Comparison of ENCODE assay signal across 8 cellular contexts in genomic region chr12:110102255-110102654, GRCh38. TPM values are rescaled to one million over a fixed set of nuclear protein-coding genes. Genes with fewer than 3 reads are reported as not detected.
DNase-seq lines count a peak whose midpoint lies in the region; ATAC-seq and TF ChIP-seq lines count a peak whose summit lies in the region.

No MANE protein-coding gene starts in this region.

- no peaks in the 10 kb centered on the region for H3K9me3 Mint-ChIP-seq in CD4-positive, CD25-positive, alpha-beta regulatory T cell
- H3K9me3 Mint-ChIP-seq in GM23338, result no peaks in the 10 kb centered on the region

- peaks cover 6 to 14% (median 8%) of the 10 kb centered on the region in 4 donors for H3K4me1 Mint-ChIP-seq in CD4-positive, CD25-positive, alpha-beta regulatory T cell
- peaks cover 5% of the 10 kb centered on the region for H3K4me1 Mint-ChIP-seq in GM23338

- H3K36me3 ChIP-seq in CD4-positive, CD25-positive, alpha-beta regulatory T cell (ENCODE audit: control insufficient read depth, insufficient read depth, low read length), result no peaks in the 10 kb centered on the region
- H3K36me3 ChIP-seq in GM23338 (ENCODE audit: insufficient read depth), result no peaks in the 10 kb centered on the region

- H2AFZ ChIP-seq in GM23338, result no peak overlapping the region

- no peaks in the 10 kb centered on the region for H3K9me3 ChIP-seq in CD4-positive, CD25-positive, alpha-beta regulatory T cell (ENCODE audit: control insufficient read depth in 2 of 2, low read length in 2 of 2)

- H3K27ac ChIP-seq in CD4-positive, CD25-positive, alpha-beta regulatory T cell (ENCODE audit: insufficient read depth, low read length, poor library complexity, severe bottlenecking), result no peak overlapping the region
- H3K27ac ChIP-seq in GM23338 (ENCODE audit: low read depth), result no peak overlapping the region

- peak in 1 of 2 donors; percentile 29 for ATAC-seq in CD4-positive, CD25-positive, alpha-beta regulatory T cell (ENCODE audit: low read depth in 2 of 2)
- ATAC-seq in GM23338, result peak; percentile 91
- ATAC-seq in left cardiac atrium, result peak; percentile 58 to 74
- no peak for ATAC-seq in GM19324 (IDR thresholded peaks at IDR 0.05; ENCODE audit: low FRiP score, unreplicated experiment)

- peaks cover 3% of the 10 kb centered on the region for H3K4me1 ChIP-seq in CD4-positive, CD25-positive, alpha-beta regulatory T cell (ENCODE audit: control insufficient read depth, insufficient read depth, low read length, poor library complexity, severe bottlenecking)
- no peaks in the 10 kb centered on the region for H3K4me1 ChIP-seq in GM23338 (ENCODE audit: insufficient read depth)

- no peak for TF ChIP-seq POLR2A in lower leg skin (IDR thresholded peaks at IDR 0.05)

- H3K9me2 ChIP-seq in GM23338 (ENCODE audit: insufficient read depth), result no peaks in the 10 kb centered on the region; the same call in 1 of the 2 replicates

- no peak overlapping the region for H3K4me3 ChIP-seq in CD4-positive, CD25-positive, alpha-beta regulatory T cell (ENCODE audit: low read depth, low read length)
- H3K4me3 ChIP-seq in GM23338, result no peak overlapping the region
- no peak overlapping the region for H3K4me3 ChIP-seq in lower leg skin (ENCODE audit: low read depth, poor library complexity, severe bottlenecking)

- no peaks in the 10 kb centered on the region for H4K20me1 ChIP-seq in GM23338 (replicated peaks; ENCODE audit: insufficient read depth)

- DNase-seq in CD4-positive, CD25-positive, alpha-beta regulatory T cell, result peak in 2 of 3 donors; percentile 19 to 61
- DNase-seq in GM23338 (ENCODE audit: low spot score), result peak; percentile 98
- peak; percentile 95 for DNase-seq in NCI-H82 (lab: John Stamatoyannopoulos, UW)
- DNase-seq in activated T-cell treated with anti-CD3 and anti-CD28 coated beads, Interleukin-2, amount 50 U/mL, for 48 hours, result peak; percentile 67 to 68
- peak; percentile 39 for DNase-seq in left cardiac atrium
- peak; percentile 33 to 38 for DNase-seq in stimulated activated CD4-positive, alpha-beta T cell treated with anti-CD3 and anti-CD28 coated beads, Interleukin-4, amount 100 ng/mL, for 48 hours (ENCODE audit: low read depth in 2 of 2)
- DNase-seq in lower leg skin (ENCODE audit: low spot score in 2 of 2), result no peak

- no peaks in the 10 kb centered on the region for H3F3A ChIP-seq in GM23338 (replicated peaks; ENCODE audit: low read depth)

- no peaks in the 10 kb centered on the region for H3K27me3 ChIP-seq in CD4-positive, CD25-positive, alpha-beta regulatory T cell (ENCODE audit: control insufficient read depth, insufficient read depth, low read length)
- no peaks in the 10 kb centered on the region for H3K27me3 ChIP-seq in GM23338 (ENCODE audit: insufficient read depth)

- no peak overlapping the region for H3K4me3 Mint-ChIP-seq in CD4-positive, CD25-positive, alpha-beta regulatory T cell
- H3K4me3 Mint-ChIP-seq in GM23338, result no peak overlapping the region

- intact Hi-C loops in left cardiac atrium (cut with DNase I), result loop anchor here in 1 of 2 donors (2.0 to 10.0 kb wide), 4 partner anchors 80 to 329 kb away; partner anchors contain the start of gene ATP2A2
- intact Hi-C loops in lower leg skin (cut with DNase I; ENCODE audit: low total_unique reads), result loop anchor here (10.0 kb wide), 1 partner anchor 323 kb away; no protein-coding TSS in a partner anchor

- no peak overlapping the region for H3K4me2 ChIP-seq in GM23338

- 90 to 93% methylated on average over 3 of the region's 3 CpGs for WGBS in lower leg skin, 2 donors

- TF ChIP-seq CTCF in GM23338 (conservative IDR thresholded peaks at IDR 0.05; ENCODE audit: low read depth in 2 of 2), result peak; percentile 80 to 84
- no peak for TF ChIP-seq CTCF in lower leg skin (IDR thresholded peaks at IDR 0.05)

- peaks cover 6% of the 10 kb centered on the region for H3K27me3 Mint-ChIP-seq in CD4-positive, CD25-positive, alpha-beta regulatory T cell
- H3K27me3 Mint-ChIP-seq in GM23338 (ENCODE audit: insufficient read depth, low read depth, poor library complexity), result peaks cover 2% of the 10 kb centered on the region

- H3K27ac Mint-ChIP-seq in CD4-positive, CD25-positive, alpha-beta regulatory T cell, result no peak overlapping the region
- H3K27ac Mint-ChIP-seq in GM23338, result peak overlapping the region; percentile 9; the same call in 1 of the 2 replicates

- no peaks in the 10 kb centered on the region for H3K79me2 ChIP-seq in GM23338 (replicated peaks; ENCODE audit: insufficient read depth)

- H3K36me3 Mint-ChIP-seq in CD4-positive, CD25-positive, alpha-beta regulatory T cell, result no peaks in the 10 kb centered on the region
- H3K36me3 Mint-ChIP-seq in GM23338 (ENCODE audit: low read depth), result no peaks in the 10 kb centered on the region

TF ChIP-seq in GM23338, 12 proteins besides CTCF, POLR2A, EP300 and RAD21 (continues in another document):
- TF ChIP-seq ZNF462 (CRISPR knock-in tag; IDR thresholded peaks at IDR 0.05) (no peak), NANOG (IDR thresholded peaks at IDR 0.05; ENCODE audit: borderline replicate concordance) (no peak), JUNB (IDR thresholded peaks at IDR 0.05; ENCODE audit: unreplicated experiment) (no peak), ZNF331 (CRISPR knock-in tag; IDR thresholded peaks at IDR 0.05; ENCODE audit: low read depth) (no peak), STAT1 (IDR thresholded peaks at IDR 0.05; ENCODE audit: unreplicated experiment) (no peak)

RNA-seq across cellular contexts. Expression of gene IFT81, which starts 21.9 kb away (rescaled TPM):
- 0.91 TPM for total RNA-seq in CD4-positive, CD25-positive, alpha-beta regulatory T cell
- under 1 TPM in 3 of 4 donors, not detected in 1; 0.10 to 0.16 (median 0.11) TPM for polyA plus RNA-seq in CD4-positive, CD25-positive, alpha-beta regulatory T cell
- total RNA-seq in GM23338 (2014; rRNA removed; shearing (Covaris generic)), result 7.7 and 17.5 TPM in 2 replicates
- polyA plus RNA-seq in GM23338 (2016; fragmentation: Nextera tagmentation; extraction: Ambion mirVana), result 12.8 and 22.3 TPM in 2 replicates
- 10 to 100 TPM in 1 of 2 donors, 1 to 10 TPM in 1; 8.0 to 12.6 TPM for total RNA-seq in left cardiac atrium
- total RNA-seq in lower leg skin, result 10 to 100 TPM in 2 of 4 donors, 1 to 10 TPM in 2; 6.8 to 12.6 (median 9.7) TPM

RNA-seq across cellular contexts. Expression of gene C12orf76, which starts 53.9 kb away (rescaled TPM):
- total RNA-seq in CD4-positive, CD25-positive, alpha-beta regulatory T cell, result 13.5 TPM
- polyA plus RNA-seq in CD4-positive, CD25-positive, alpha-beta regulatory T cell, result 10 to 100 TPM; 16.3 to 22.6 (median 19.8) TPM
- 14.5 and 21.7 TPM in 2 replicates for total RNA-seq in GM23338 (2014; rRNA removed; shearing (Covaris generic))
- polyA plus RNA-seq in GM23338 (2016; fragmentation: Nextera tagmentation; extraction: Ambion mirVana), result 11.1 and 14.3 TPM in 2 replicates
- 1 to 10 TPM; 6.0 to 7.8 TPM for total RNA-seq in left cardiac atrium
- total RNA-seq in lower leg skin, result 1 to 10 TPM; 4.2 to 10.0 (median 8.8) TPM

Comparison
In these comparisons a context has a peak if more than half of its experiments do, and no peak if none do; other contexts are left out.
1. DNase-seq: peak in CD4-positive, CD25-positive, alpha-beta regulatory T cell (2 of 3), GM23338 (single experiment), NCI-H82 (single experiment), activated T-cell treated with anti-CD3 and anti-CD28 coated beads, Interleukin-2, amount 50 U/mL, for 48 hours (2 of 2), left cardiac atrium (single experiment) and stimulated activated CD4-positive, alpha-beta T cell treated with anti-CD3 and anti-CD28 coated beads, Interleukin-4, amount 100 ng/mL, for 48 hours (2 of 2); none in lower leg skin (0 of 2).
2. CTCF ChIP-seq: peak in GM23338 (2 of 2); none in lower leg skin (0 of 3).